24 cellular contexts compared by ENCODE assay signal in the genomic region with DNA sequence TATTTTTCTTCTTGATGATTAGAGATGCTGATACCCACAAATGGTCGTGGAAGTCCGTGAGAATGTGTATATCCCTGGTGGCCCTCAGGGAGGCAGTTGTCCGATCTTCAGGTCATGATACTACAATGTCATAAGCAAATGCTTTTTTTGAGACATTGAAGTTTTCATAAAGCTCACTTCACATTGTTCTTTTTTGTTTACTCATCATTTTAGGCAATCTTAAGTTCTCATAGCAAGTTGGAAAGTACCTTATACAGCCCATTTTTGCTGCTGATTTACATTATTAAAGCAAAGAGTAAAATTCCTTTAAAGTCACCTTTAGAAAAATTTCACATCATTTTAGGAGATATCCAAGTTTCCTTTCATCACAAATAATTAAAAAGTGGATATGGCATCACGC.
DNase-seq lines count a peak whose midpoint lies in the region; ATAC-seq, FAIRE-seq and TF ChIP-seq lines count a peak whose summit lies in the region.
"Had no signal": no experiment of that assay in that cellular context is flagged by ENCODE, and none has a peak within 500 bp of the region (broad histone marks: within the 10 kb centered on the region; RNA-seq: fewer than 3 reads in every experiment).

No MANE protein-coding gene starts in this region.

- TF ChIP-seq POLR2A in HepG2 (IDR thresholded peaks at IDR 0.05; ENCODE audit: insufficient read depth in 1 of 2, low read depth in 2 of 2, low read length in 2 of 2) (no peak), right lobe of liver (IDR thresholded peaks at IDR 0.05) (no peak), K562 (conservative IDR thresholded peaks at IDR 0.05) (no peak)

- H3K4me3 ChIP-seq in HepG2 (replicated peaks in 1 of 3; ENCODE audit: insufficient read depth in 1 of 3, low read depth in 2 of 3, low read length in 3 of 3) (no peak overlapping the region), right lobe of liver (no peak overlapping the region), K562 (no peak overlapping the region)
- H3K4me3 ChIP-seq in CD4-positive, alpha-beta memory T cell (ENCODE audit: low read length in 2 of 2) = no peak overlapping the region
- H3K4me3 ChIP-seq: BLaER1, GM12878 had no signal

- FAIRE-seq in HepG2 (lab: Jason Lieb, UNC) (no peak), HTR-8/SVneo (lab: Jason Lieb, UNC) (peak; percentile 63), K562 (lab: Jason Lieb, UNC) (no peak)
- FAIRE-seq: GM12878 had no signal

- intact Hi-C loops in HepG2 (cut with micrococcal nuclease; ENCODE audit: unreplicated experiment) = no loop called here
- intact Hi-C loops in right lobe of liver (cut with DNase I) = no loop called here
- intact Hi-C loops in K562 (cut with micrococcal nuclease) = no loop called here
- intact Hi-C loops in CD4-positive, alpha-beta memory T cell (cut with micrococcal nuclease) = no loop called here

- TF ChIP-seq CTCF in HepG2 (CRISPR knock-in tag; IDR thresholded peaks at IDR 0.05) = no peak
- TF ChIP-seq CTCF in right lobe of liver (IDR thresholded peaks at IDR 0.05) = no peak
- no peak for TF ChIP-seq CTCF in K562 (IDR thresholded peaks at IDR 0.05 in 2 of 3, conservative IDR thresholded peaks at IDR 0.05 in 1 of 3; ENCODE audit: insufficient read depth in 2 of 3, low read depth in 1 of 3, low read length in 3 of 3)

- H4K20me1 ChIP-seq in HepG2 (ENCODE audit: insufficient read depth, low read length) (no peaks in the 10 kb centered on the region), K562 (replicated peaks; ENCODE audit: control insufficient read depth, insufficient read depth, low read length) (no peaks in the 10 kb centered on the region)
- H4K20me1 ChIP-seq: BLaER1 had no signal

- ATAC-seq in HepG2 = no peak
- no peak for ATAC-seq in right lobe of liver
- ATAC-seq in K562 = no peak

- H3K27ac Mint-ChIP-seq in CD4-positive, alpha-beta memory T cell = no peak overlapping the region
- H3K27ac Mint-ChIP-seq: CD14-positive monocyte; CD4-positive, CD25-positive, alpha-beta regulatory T cell had no signal

- H3K9me1 ChIP-seq in K562 (ENCODE audit: control insufficient read depth, insufficient read depth, low read length) = no peaks in the 10 kb centered on the region

- H3K9me3 Mint-ChIP-seq in CD4-positive, alpha-beta memory T cell = no peaks in the 10 kb centered on the region
- H3K9me3 Mint-ChIP-seq: CD14-positive monocyte; CD4-positive, CD25-positive, alpha-beta regulatory T cell; CD8-positive, alpha-beta T cell had no signal

- WGBS in HepG2 (ENCODE audit: low lambda C conversion rate) = 9% methylated on average over 4 of the region's 4 CpGs
- WGBS in right lobe of liver (ENCODE audit: insufficient coverage, low coverage, low lambda C conversion rate, missing lambda C conversion rate) = 95% methylated on average over 4 of the region's 4 CpGs
- WGBS in K562 (ENCODE audit: insufficient coverage, low coverage, missing lambda C conversion rate) = 0% methylated on average over 3 of the region's 4 CpGs

- H3K9me3 ChIP-seq in HepG2 (ENCODE audit: low read length) (no peaks in the 10 kb centered on the region), right lobe of liver (no peaks in the 10 kb centered on the region), K562 (replicated peaks; ENCODE audit: control insufficient read depth, insufficient read depth, low read depth, low read length) (no peaks in the 10 kb centered on the region)
- no peaks in the 10 kb centered on the region for H3K9me3 ChIP-seq in CD4-positive, alpha-beta memory T cell (ENCODE audit: control insufficient read depth in 1 of 2, low read length in 2 of 2)
- H3K9me3 ChIP-seq: BE2C, BLaER1, Caco-2 had no signal

- BruUV-seq in HepG2 (replicated peaks; lab: Mats Ljungman, UMichigan) (no TSS peak), K562 (replicated peaks; lab: Mats Ljungman, UMichigan) (no TSS peak)

- H3K27me3 ChIP-seq in HepG2 (ENCODE audit: control insufficient read depth in 1 of 2, insufficient read depth in 2 of 2, low read length in 2 of 2) (no peaks in the 10 kb centered on the region), right lobe of liver (no peaks in the 10 kb centered on the region), K562 (ENCODE audit: control insufficient read depth in 2 of 2, insufficient read depth in 2 of 2, low read length in 2 of 2) (no peaks in the 10 kb centered on the region)
- no peaks in the 10 kb centered on the region for H3K27me3 ChIP-seq in CD4-positive, alpha-beta memory T cell (ENCODE audit: insufficient read depth, low read length)
- H3K27me3 ChIP-seq: BLaER1 had no signal

- no peak overlapping the region for H3K9ac ChIP-seq in HepG2 (ENCODE audit: insufficient read depth, low read depth, low read length)
- no peak overlapping the region for H3K9ac ChIP-seq in K562 (ENCODE audit: insufficient read depth in 1 of 2, low read depth in 2 of 2, low read length in 2 of 2)
- H3K9ac ChIP-seq: BLaER1 had no signal

- H3K27ac ChIP-seq in HepG2 (ENCODE audit: extremely low read length, insufficient read depth, low read length) = no peak overlapping the region
- no peak overlapping the region for H3K27ac ChIP-seq in right lobe of liver
- no peak overlapping the region for H3K27ac ChIP-seq in K562 (ENCODE audit: extremely low read depth, low read depth, low read length)
- no peak overlapping the region for H3K27ac ChIP-seq in CD4-positive, alpha-beta memory T cell (ENCODE audit: low read depth, low read length)
- H3K27ac ChIP-seq: 22Rv1, BLaER1 had no signal

- TF ChIP-seq EP300 in HepG2 (IDR thresholded peaks at IDR 0.05; ENCODE audit: low read depth in 2 of 2, low read length in 2 of 2) = no peak
- no peak for TF ChIP-seq EP300 in HepG2 (CRISPR knock-in tag; IDR thresholded peaks at IDR 0.05; ENCODE audit: borderline replicate concordance)
- no peak for TF ChIP-seq EP300 in K562 (IDR thresholded peaks at IDR 0.05; ENCODE audit: low read length)

- H3K4me2 ChIP-seq in HepG2 (ENCODE audit: low read depth, low read length) (no peak overlapping the region), K562 (ENCODE audit: insufficient read depth, low read length) (no peak overlapping the region)
- H3K4me2 ChIP-seq: BLaER1 had no signal

- no peaks in the 10 kb centered on the region for H3K79me2 ChIP-seq in HepG2 (ENCODE audit: insufficient read depth, low read length)
- H3K79me2 ChIP-seq in K562 (ENCODE audit: control insufficient read depth, insufficient read depth, low read length) = no peaks in the 10 kb centered on the region

- H3K36me3 ChIP-seq in HepG2 (replicated peaks in 1 of 2; ENCODE audit: control insufficient read depth in 1 of 2, insufficient read depth in 2 of 2, low read length in 2 of 2) = no peaks in the 10 kb centered on the region
- H3K36me3 ChIP-seq in right lobe of liver = no peaks in the 10 kb centered on the region
- no peaks in the 10 kb centered on the region for H3K36me3 ChIP-seq in K562 (ENCODE audit: control insufficient read depth, insufficient read depth, low read length)
- H3K36me3 ChIP-seq in CD4-positive, alpha-beta memory T cell (ENCODE audit: insufficient read depth, low read length) = no peaks in the 10 kb centered on the region
- H3K36me3 ChIP-seq: BE2C, BLaER1 had no signal

- POLR2A ChIA-PET in HepG2 (lab: Yijun Ruan, JAX) = no interaction called here
- POLR2A ChIA-PET in K562 (lab: Yijun Ruan, JAX) = no interaction called here
- POLR2A ChIA-PET in CD4-positive, alpha-beta memory T cell (lab: Charles Lee; ENCODE audit: partially characterized antibody) = no interaction called here

- no peaks in the 10 kb centered on the region for H3K36me3 Mint-ChIP-seq in CD4-positive, alpha-beta memory T cell
- H3K36me3 Mint-ChIP-seq: CD14-positive monocyte; CD4-positive, CD25-positive, alpha-beta regulatory T cell; CD8-positive, alpha-beta T cell had no signal

- H3K4me1 ChIP-seq in HepG2 (ENCODE audit: insufficient read depth, low read length) = no peaks in the 10 kb centered on the region
- H3K4me1 ChIP-seq in right lobe of liver = peaks cover 0 to 11% (median 5%) of the 10 kb centered on the region in 4 donors
- H3K4me1 ChIP-seq in K562 (replicated peaks in 1 of 2; ENCODE audit: control insufficient read depth in 2 of 2, insufficient read depth in 2 of 2, low read length in 2 of 2) = no peaks in the 10 kb centered on the region
- H3K4me1 ChIP-seq in CD4-positive, alpha-beta memory T cell (ENCODE audit: insufficient read depth, low read length) = peaks cover 5% of the 10 kb centered on the region
- H3K4me1 ChIP-seq: BE2C, Caco-2 had no signal

- H3K4me3 Mint-ChIP-seq in CD4-positive, alpha-beta memory T cell = no peak overlapping the region
- H3K4me3 Mint-ChIP-seq: CD14-positive monocyte; CD4-positive, CD25-positive, alpha-beta regulatory T cell; CD8-positive, alpha-beta T cell had no signal

- H3K27me3 Mint-ChIP-seq in CD4-positive, alpha-beta memory T cell = no peaks in the 10 kb centered on the region

- in situ Hi-C loops in HepG2 (cut with HindIII; ENCODE audit: extremely low pct_ligation_motif_present, low pct_unique_long_range_greater_than_20kb) (no loop called here), K562 (cut with MboI) (no loop called here)

- no peak for DNase-seq in HepG2 (ENCODE audit: low spot score)
- no peak for DNase-seq in right lobe of liver
- DNase-seq in HTR-8/SVneo (ENCODE audit: insufficient read length, low spot score) = no peak
- DNase-seq in K562 (ENCODE audit: extremely low read depth in 1 of 4, low spot score in 3 of 4) = no peak
- DNase-seq in D341Med (ENCODE audit: low spot score) = no peak
- DNase-seq in CD4-positive, alpha-beta memory T cell = no peak
- DNase-seq: ACHN; BE2C; C1 segment of cervical spinal cord; Caco-2; Calu3; CD4-positive, CD25-positive, alpha-beta regulatory T cell; CD8-positive, alpha-beta T cell; DMS 273 treated with DMSO at 0.1 percent for 48 hours; DMS153; DMS53; DMS79; DND-41; EL; GDM1 had no signal

- CTCF ChIA-PET in HepG2 (lab: Yijun Ruan, JAX; ENCODE audit: low intra/inter-chr PET ratio, low total read pairs) = no interaction called here
- CTCF ChIA-PET in K562 (lab: Yijun Ruan, JAX; ENCODE audit: low intra/inter-chr PET ratio) = no interaction called here
- CTCF ChIA-PET in CD4-positive, alpha-beta memory T cell (lab: Charles Lee; ENCODE audit: partially characterized antibody) = interaction anchor here (2.5 kb wide), 1 partner anchor 37 kb away, joined by 29 read pairs; no protein-coding TSS in a partner anchor

- no peak for TF ChIP-seq RAD21 in HepG2 (CRISPR knock-in tag; IDR thresholded peaks at IDR 0.05)
- no peak for TF ChIP-seq RAD21 in K562 (CRISPR knock-in tag; conservative IDR thresholded peaks at IDR 0.05 in 1 of 2, IDR thresholded peaks at IDR 0.05 in 1 of 2)

- peaks cover 3 to 6% (median 5%) of the 10 kb centered on the region in 4 donors for H3K4me1 Mint-ChIP-seq in CD4-positive, alpha-beta memory T cell
- H3K4me1 Mint-ChIP-seq: CD14-positive monocyte had no signal

- H2AFZ ChIP-seq in HepG2 (ENCODE audit: low read length) (no peak overlapping the region), K562 (ENCODE audit: low read depth, low read length) (no peak overlapping the region)

TF ChIP-seq in HepG2, 621 proteins besides CTCF, POLR2A, EP300 and RAD21 (continues in another document):
- TF ChIP-seq ZNF672 (CRISPR knock-in tag; IDR thresholded peaks at IDR 0.05) = no peak
- no peak for TF ChIP-seq BORCS8-MEF2B (CRISPR knock-in tag; IDR thresholded peaks at IDR 0.05)

TF ChIP-seq in K562, 482 proteins besides CTCF, POLR2A, EP300 and RAD21:
- TF ChIP-seq ZSCAN32 (CRISPR knock-in tag; IDR thresholded peaks at IDR 0.05) (no peak), C11orf30 (IDR thresholded peaks at IDR 0.05; ENCODE audit: low read depth) (0 out of 2 replicates have a peak, but pooled peaks have one; percentile 4)
